Comparison of ENCODE assay signal across 22 cellular contexts in genomic region chr1:29924017-29924431, GRCh38.
DNase-seq lines count a peak whose midpoint lies in the region; ATAC-seq and TF ChIP-seq lines count a peak whose summit lies in the region.
"Had no signal": no experiment of that assay in that cellular context is flagged by ENCODE, and none has a peak within 500 bp of the region (broad histone marks: within the 10 kb centered on the region; RNA-seq: fewer than 3 reads in every experiment).

No MANE protein-coding gene starts in this region.

- no peaks in the 10 kb centered on the region for H3K9me3 ChIP-seq in neural progenitor cell (ENCODE audit: low read depth)
- H3K9me3 ChIP-seq: left ventricle myocardium inferior, testis had no signal

- H3K27ac Mint-ChIP-seq in WTC11 (peak overlapping the region; percentile 89), neural progenitor cell (no peak overlapping the region)
- no peak overlapping the region for H3K27ac Mint-ChIP-seq in activated CD8-positive, alpha-beta memory T cell treated with anti-CD3 and anti-CD28 coated beads, Interleukin-2, amount 10 ng/mL, durations not matched to agents 7 days and 5 days
- H3K27ac Mint-ChIP-seq: CD4-positive, alpha-beta memory T cell had no signal

- CTCF ChIA-PET in WTC11 (lab: Charles Lee), result interaction anchor here (2.1 kb wide), 1 partner anchor 47 kb away, joined by 4 read pairs; no protein-coding TSS in a partner anchor
- CTCF ChIA-PET in activated CD8-positive, alpha-beta memory T cell treated with anti-CD3 and anti-CD28 coated beads, Interleukin-2, amount 10 ng/mL, durations not matched to agents 7 days and 5 days (lab: Charles Lee), result no interaction called here

- no peaks in the 10 kb centered on the region for H3K27me3 ChIP-seq in neural progenitor cell
- H3K27me3 ChIP-seq: testis had no signal

- DNase-seq in DMS79 treated with DMSO at 0.1 percent for 48 hours (lab: John Stamatoyannopoulos, UW) (peak; percentile 61), NCI-H2029 treated with DMSO at 0.1 percent for 48 hours (lab: John Stamatoyannopoulos, UW) (peak; percentile 62), WTC11 (ENCODE audit: low spot score) (peak; percentile 28), neural progenitor cell (ENCODE audit: low spot score) (no peak), Kasumi-1 (lab: John Stamatoyannopoulos, UW) (no peak), DMS114 treated with DMSO at 0.1 percent for 48 hours (lab: John Stamatoyannopoulos, UW; ENCODE audit: unreplicated experiment) (no peak)
- no peak for DNase-seq in activated CD8-positive, alpha-beta memory T cell treated with anti-CD3 and anti-CD28 coated beads, Interleukin-2, amount 10 ng/mL, durations not matched to agents 7 days and 5 days
- DNase-seq: activated CD4-positive, alpha-beta T cell treated with anti-CD3 and anti-CD28 coated beads for 4 hours; activated CD8-positive, alpha-beta memory T cell treated with anti-CD3 and anti-CD28 coated beads for 24 hours; activated effector memory CD4-positive, alpha-beta T cell treated with anti-CD3 and anti-CD28 coated beads, Interleukin-2, amount 50 U/mL, for 16 hours; activated T-cell treated with anti-CD3 and anti-CD28 coated beads, Interleukin-2, amount 50 U/mL, for 1 hour; CD4-positive, alpha-beta memory T cell; dermis blood vessel endothelial cell; GF-D8; islet precursor cell; KG1; left ventricle myocardium inferior; NCI-H526; occipital lobe; stimulated activated naive CD4-positive, alpha-beta T cell treated with Interleukin-2 at 50 U/mL for 16 hours; testis had no signal

- H3K36me3 ChIP-seq in neural progenitor cell, result no peaks in the 10 kb centered on the region
- H3K36me3 ChIP-seq: left ventricle myocardium inferior had no signal

- H3K4me3 Mint-ChIP-seq in WTC11 (no peak overlapping the region), neural progenitor cell (peak overlapping the region; percentile 41)
- H3K4me3 Mint-ChIP-seq in activated CD8-positive, alpha-beta memory T cell treated with anti-CD3 and anti-CD28 coated beads, Interleukin-2, amount 10 ng/mL, durations not matched to agents 7 days and 5 days, result no peak overlapping the region
- H3K4me3 Mint-ChIP-seq: CD4-positive, alpha-beta memory T cell had no signal

- H3F3A ChIP-seq in neural progenitor cell (ENCODE audit: low read depth), result no peaks in the 10 kb centered on the region

- peaks cover 5% of the 10 kb centered on the region for H3K4me1 ChIP-seq in neural progenitor cell
- H3K4me1 ChIP-seq: left ventricle myocardium inferior, testis had no signal

- TF ChIP-seq CTCF in WTC11 (IDR thresholded peaks at IDR 0.05) (no peak), neural progenitor cell (IDR thresholded peaks at IDR 0.05) (no peak)

- peak; percentile 76 for ATAC-seq in WTC11
- ATAC-seq in activated CD8-positive, alpha-beta memory T cell treated with anti-CD3 and anti-CD28 coated beads, Interleukin-2, amount 10 ng/mL, durations not matched to agents 7 days and 5 days, result no peak

- no peak overlapping the region for H3K4me2 ChIP-seq in neural progenitor cell

- no peak overlapping the region for H3K9ac ChIP-seq in neural progenitor cell

- no peak overlapping the region for H3K4me3 ChIP-seq in neural progenitor cell
- H3K4me3 ChIP-seq: left ventricle myocardium inferior, SK-N-MC, testis had no signal

- H3K27me3 Mint-ChIP-seq in WTC11 (ENCODE audit: low read depth), result no peaks in the 10 kb centered on the region
- H3K27me3 Mint-ChIP-seq in neural progenitor cell (ENCODE audit: insufficient read depth, low read depth), result peaks cover 13% of the 10 kb centered on the region
- H3K27me3 Mint-ChIP-seq in activated CD8-positive, alpha-beta memory T cell treated with anti-CD3 and anti-CD28 coated beads, Interleukin-2, amount 10 ng/mL, durations not matched to agents 7 days and 5 days, result peaks cover 2% of the 10 kb centered on the region

- no peak overlapping the region for H2AFZ ChIP-seq in neural progenitor cell (replicated peaks)

- H3K4me1 Mint-ChIP-seq in WTC11 (peaks cover 57% of the 10 kb centered on the region), neural progenitor cell (peaks cover 35% of the 10 kb centered on the region)
- no peaks in the 10 kb centered on the region for H3K4me1 Mint-ChIP-seq in activated CD8-positive, alpha-beta memory T cell treated with anti-CD3 and anti-CD28 coated beads, Interleukin-2, amount 10 ng/mL, durations not matched to agents 7 days and 5 days
- H3K4me1 Mint-ChIP-seq: CD4-positive, alpha-beta memory T cell had no signal

- H3K9me3 Mint-ChIP-seq in WTC11 (peaks cover 8% of the 10 kb centered on the region; the same call in 1 of the 2 replicates), neural progenitor cell (peaks cover 2% of the 10 kb centered on the region)
- no peaks in the 10 kb centered on the region for H3K9me3 Mint-ChIP-seq in activated CD8-positive, alpha-beta memory T cell treated with anti-CD3 and anti-CD28 coated beads, Interleukin-2, amount 10 ng/mL, durations not matched to agents 7 days and 5 days (ENCODE audit: low read depth)
- H3K9me3 Mint-ChIP-seq: CD4-positive, alpha-beta memory T cell had no signal

- POLR2A ChIA-PET in WTC11 (lab: Charles Lee), result no interaction called here

- H3K36me3 Mint-ChIP-seq in WTC11 (no peaks in the 10 kb centered on the region), neural progenitor cell (no peaks in the 10 kb centered on the region)
- no peaks in the 10 kb centered on the region for H3K36me3 Mint-ChIP-seq in activated CD8-positive, alpha-beta memory T cell treated with anti-CD3 and anti-CD28 coated beads, Interleukin-2, amount 10 ng/mL, durations not matched to agents 7 days and 5 days
- H3K36me3 Mint-ChIP-seq: CD4-positive, alpha-beta memory T cell had no signal

- no peaks in the 10 kb centered on the region for H3K79me2 ChIP-seq in neural progenitor cell (ENCODE audit: low read depth)

- no peaks in the 10 kb centered on the region for H4K20me1 ChIP-seq in neural progenitor cell (ENCODE audit: low read depth)

- H3K27ac ChIP-seq in neural progenitor cell, result no peak overlapping the region
- H3K27ac ChIP-seq: left ventricle myocardium inferior, SK-N-MC, testis had no signal

TF ChIP-seq in WTC11, 78 proteins besides CTCF, POLR2A, EP300 and RAD21 (continues in another document):
- TF ChIP-seq ETV6 (CRISPR knock-in tag; IDR thresholded peaks at IDR 0.05) (0 out of 2 replicates have a peak, but pooled peaks have one; percentile 54), ZNF423 (CRISPR knock-in tag; IDR thresholded peaks at IDR 0.05) (peak; percentile 63), ZNF281 (CRISPR knock-in tag; IDR thresholded peaks at IDR 0.05) (peak; percentile 15; the same call in 1 of the 2 replicates), ATF3 (CRISPR knock-in tag; conservative IDR thresholded peaks at IDR 0.05) (no peak), ZNF532 (CRISPR knock-in tag; IDR thresholded peaks at IDR 0.05; ENCODE audit: borderline replicate concordance) (no peak), SP1 (CRISPR knock-in tag; conservative IDR thresholded peaks at IDR 0.05) (0 out of 2 replicates have a peak, but pooled peaks have one; percentile 19)

Comparison
In these comparisons a context has a peak if more than half of its experiments do, and no peak if none do; other contexts are left out.
1. DNase-seq: peak in DMS79 treated with DMSO at 0.1 percent for 48 hours (single experiment), NCI-H2029 treated with DMSO at 0.1 percent for 48 hours (single experiment) and WTC11 (single experiment); none in neural progenitor cell (single experiment), Kasumi-1 (0 of 2), activated CD8-positive, alpha-beta memory T cell treated with anti-CD3 and anti-CD28 coated beads, Interleukin-2, amount 10 ng/mL, durations not matched to agents 7 days and 5 days (single experiment) and DMS114 treated with DMSO at 0.1 percent for 48 hours (single experiment).